Comparison of ENCODE assay signal across 10 cellular contexts in the genomic region with DNA sequence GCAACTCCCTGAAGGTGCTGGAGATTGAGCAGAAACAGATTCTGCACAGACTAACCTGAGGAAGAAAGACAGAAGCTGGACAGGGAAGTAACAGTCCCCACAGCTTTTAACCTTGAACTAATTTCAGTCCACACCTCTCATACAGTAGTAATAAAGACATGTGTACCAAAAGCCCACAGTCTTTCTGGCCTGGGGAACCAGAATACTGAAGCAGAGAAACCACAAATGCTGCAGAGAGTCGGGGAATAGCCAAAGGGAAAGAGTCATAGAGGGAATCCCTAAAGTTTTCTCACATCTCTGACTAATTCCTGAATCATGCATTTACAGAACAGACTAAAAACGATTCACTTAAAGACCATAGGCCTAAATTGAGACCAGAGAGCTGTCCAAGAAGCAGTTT.
DNase-seq lines count a peak whose midpoint lies in the region; ATAC-seq and TF ChIP-seq lines count a peak whose summit lies in the region.
"Had no signal": no experiment of that assay in that cellular context is flagged by ENCODE, and none has a peak within 500 bp of the region (broad histone marks: within the 10 kb centered on the region; RNA-seq: fewer than 3 reads in every experiment).

No MANE protein-coding gene starts in this region.

- no peaks in the 10 kb centered on the region for H3K9me3 ChIP-seq in esophagus muscularis mucosa
- H3K9me3 ChIP-seq in Karpas-422 (ENCODE audit: low read length) = peaks cover 18% of the 10 kb centered on the region; the same call in 1 of the 2 replicates
- H3K9me3 ChIP-seq: pancreas had no signal

- H3K4me1 ChIP-seq in esophagus muscularis mucosa = no peaks in the 10 kb centered on the region
- no peaks in the 10 kb centered on the region for H3K4me1 ChIP-seq in Karpas-422 (ENCODE audit: low read length)
- H3K4me1 ChIP-seq: pancreas had no signal

- peak; percentile 73 to 88 for DNase-seq in cardiac fibroblast (ENCODE audit: low read depth in 2 of 2)
- peak; percentile 21 for DNase-seq in smooth muscle cell of the brain vasculature (ENCODE audit: low read depth, low spot score)
- no peak for DNase-seq in esophagus muscularis mucosa (ENCODE audit: extremely low spot score)
- DNase-seq in Karpas-422 = no peak
- no peak for DNase-seq in stimulated activated CD4-positive, alpha-beta T cell treated with anti-CD3 and anti-CD28 coated beads, Interleukin-12 subunit alpha, Interleukin-12 subunit beta, amount 100 ng/mL, for 4 hours
- DNase-seq: activated gamma-delta T cell, head of caudate nucleus, pancreas had no signal

- 38% methylated on average over 2 of the region's 2 CpGs for WGBS in esophagus muscularis mucosa

- H4K20me1 ChIP-seq in Karpas-422 (ENCODE audit: insufficient read depth, low read depth, low read length) = no peaks in the 10 kb centered on the region

- H3K27me3 ChIP-seq in esophagus muscularis mucosa = no peaks in the 10 kb centered on the region
- H3K27me3 ChIP-seq in Karpas-422 (ENCODE audit: low read length) = no peaks in the 10 kb centered on the region
- H3K27me3 ChIP-seq: pancreas had no signal

- no peak for TF ChIP-seq EP300 in esophagus muscularis mucosa (IDR thresholded peaks at IDR 0.05)

- H3K36me3 ChIP-seq in esophagus muscularis mucosa = no peaks in the 10 kb centered on the region
- no peaks in the 10 kb centered on the region for H3K36me3 ChIP-seq in Karpas-422 (ENCODE audit: insufficient read depth, low read length)
- H3K36me3 ChIP-seq: pancreas had no signal

- H3K4me2 ChIP-seq in Karpas-422 (ENCODE audit: low read depth, low read length, poor library complexity, severe bottlenecking) = no peak overlapping the region

- no peak overlapping the region for H3K9ac ChIP-seq in Karpas-422 (ENCODE audit: low read length)

- H3K4me3 ChIP-seq in cardiac fibroblast (replicated peaks in 1 of 2; ENCODE audit: low read depth in 2 of 2, low read length in 2 of 2) (no peak overlapping the region), esophagus muscularis mucosa (no peak overlapping the region), Karpas-422 (ENCODE audit: low read length) (no peak overlapping the region)
- H3K4me3 ChIP-seq: pancreas had no signal

- no peak for TF ChIP-seq POLR2A in esophagus muscularis mucosa (IDR thresholded peaks at IDR 0.05; ENCODE audit: low read depth)

- ATAC-seq in GM19351 (IDR thresholded peaks at IDR 0.05; ENCODE audit: unreplicated experiment) (peak; percentile 53), HG03378 (IDR thresholded peaks at IDR 0.05; ENCODE audit: unreplicated experiment) (peak; percentile 87)

- no peaks in the 10 kb centered on the region for H3K79me2 ChIP-seq in Karpas-422 (ENCODE audit: low read length)

- H3K9me2 ChIP-seq in Karpas-422 (replicated peaks; ENCODE audit: insufficient read depth, low read length) = no peaks in the 10 kb centered on the region

- TF ChIP-seq CTCF in cardiac fibroblast (IDR thresholded peaks at IDR 0.05; ENCODE audit: low read depth, low read length) = no peak
- no peak for TF ChIP-seq CTCF in esophagus muscularis mucosa (IDR thresholded peaks at IDR 0.05)

- intact Hi-C loops in esophagus muscularis mucosa (cut with DNase I) = no loop called here

- no peak overlapping the region for H2AFZ ChIP-seq in Karpas-422 (ENCODE audit: low read length)

- no peak overlapping the region for H3K27ac ChIP-seq in esophagus muscularis mucosa (replicated peaks in 1 of 4)
- H3K27ac ChIP-seq in Karpas-422 (ENCODE audit: low read length) = no peak overlapping the region
- H3K27ac ChIP-seq: pancreas had no signal

Comparison
In these comparisons a context has a peak if more than half of its experiments do, and no peak if none do; other contexts are left out.
1. DNase-seq: peak in cardiac fibroblast (2 of 2) and smooth muscle cell of the brain vasculature (single experiment); none in esophagus muscularis mucosa (single experiment), Karpas-422 (single experiment) and stimulated activated CD4-positive, alpha-beta T cell treated with anti-CD3 and anti-CD28 coated beads, Interleukin-12 subunit alpha, Interleukin-12 subunit beta, amount 100 ng/mL, for 4 hours (single experiment).